8 cellular contexts compared by ENCODE assay signal in genomic region chr19:34269968-34270621, GRCh38. TPM values are rescaled to one million over a fixed set of nuclear protein-coding genes. Genes with fewer than 3 reads are reported as not detected.
DNase-seq lines count a peak whose midpoint lies in the region; ATAC-seq and TF ChIP-seq lines count a peak whose summit lies in the region.

No MANE protein-coding gene starts in this region.

- 59% methylated on average over 5 of the region's 5 CpGs for WGBS in hepatocyte (ENCODE audit: low lambda C conversion rate, missing lambda C conversion rate)
- 30% methylated on average over 5 of the region's 5 CpGs for WGBS in smooth muscle cell (ENCODE audit: low lambda C conversion rate)

- H3K36me3 ChIP-seq in adipocyte (ENCODE audit: control insufficient read depth, insufficient read depth, low read length, severe bottlenecking) = peaks cover 4% of the 10 kb centered on the region
- peaks cover 3% of the 10 kb centered on the region for H3K36me3 ChIP-seq in hepatocyte (replicated peaks; ENCODE audit: insufficient read depth, low read depth)
- H3K36me3 ChIP-seq in smooth muscle cell (ENCODE audit: low read depth) = no peaks in the 10 kb centered on the region

- H3K4me2 ChIP-seq in hepatocyte (no peak overlapping the region), smooth muscle cell (peak overlapping the region; percentile 46)

- CTCF ChIA-PET in T-cell (lab: Charles Lee) = interaction anchor here (0.6 to 1.3 kb wide), 7 partner anchors 19 to 87 kb away, joined by 3 to 8 read pairs (median 4); no protein-coding TSS in a partner anchor

- no peak overlapping the region for H2AFZ ChIP-seq in hepatocyte
- peak overlapping the region; percentile 49 for H2AFZ ChIP-seq in smooth muscle cell (ENCODE audit: low read depth)

- ATAC-seq in GM18511 (IDR thresholded peaks at IDR 0.05; ENCODE audit: unreplicated experiment) (peak; percentile 80), HG03175 (IDR thresholded peaks at IDR 0.05; ENCODE audit: unreplicated experiment) (peak; percentile 75), T-cell (replicated peaks in 1 of 4) (peak; percentile 92 to 94 (median 94))

- H3F3A ChIP-seq in smooth muscle cell (ENCODE audit: low read depth) = peaks cover 7% of the 10 kb centered on the region

- H3K4me3 Mint-ChIP-seq in T-cell = peak overlapping the region; percentile 43 to 72 (median 50)

- H3K4me3 ChIP-seq in adipocyte (ENCODE audit: low read length) = peak overlapping the region; percentile 8
- no peak overlapping the region for H3K4me3 ChIP-seq in hepatocyte
- no peak overlapping the region for H3K4me3 ChIP-seq in smooth muscle cell

- peaks cover 16% of the 10 kb centered on the region for H3K36me3 Mint-ChIP-seq in T-cell

- no peaks in the 10 kb centered on the region for H3K27me3 Mint-ChIP-seq in T-cell

- H3K4me1 ChIP-seq in adipocyte (ENCODE audit: control insufficient read depth, insufficient read depth, low read length) (peaks cover 22% of the 10 kb centered on the region), hepatocyte (ENCODE audit: insufficient read depth) (no peaks in the 10 kb centered on the region), smooth muscle cell (ENCODE audit: low read depth) (peaks cover 13% of the 10 kb centered on the region)

- H3K27ac ChIP-seq in hepatocyte (peak overlapping the region; percentile 58), smooth muscle cell (ENCODE audit: low read depth) (peak overlapping the region; percentile 90)

- H4K20me1 ChIP-seq in hepatocyte (ENCODE audit: insufficient read depth, poor library complexity, severe bottlenecking) (peaks cover 9% of the 10 kb centered on the region), smooth muscle cell (ENCODE audit: low read depth) (peaks cover 4% of the 10 kb centered on the region)

- H3K9me2 ChIP-seq in hepatocyte (replicated peaks; ENCODE audit: insufficient read depth) = no peaks in the 10 kb centered on the region

- H3K4me1 Mint-ChIP-seq in T-cell = peaks cover 80 to 87% (median 86%) of the 10 kb centered on the region in 3 donors

- DNase-seq in T-cell (peak; percentile 49 to 89 (median 74)), adipocyte (ENCODE audit: low read depth) (peak; percentile 58), hepatocyte (ENCODE audit: low spot score) (peak; percentile 12), smooth muscle cell (lab: John Stamatoyannopoulos, UW; ENCODE audit: unreplicated experiment) (no peak), NCI-H146 (lab: John Stamatoyannopoulos, UW) (no peak), DMS114 treated with DMSO at 0.1 percent for 48 hours (lab: John Stamatoyannopoulos, UW; ENCODE audit: unreplicated experiment) (no peak)

- H3K27ac Mint-ChIP-seq in T-cell = peak overlapping the region; percentile 83 to 85

- peaks cover 87% of the 10 kb centered on the region for H3K79me2 ChIP-seq in hepatocyte
- H3K79me2 ChIP-seq in smooth muscle cell (ENCODE audit: low read depth) = peaks cover 58% of the 10 kb centered on the region

- H3K27me3 ChIP-seq in adipocyte (replicated peaks; ENCODE audit: control insufficient read depth, insufficient read depth, low read length) (no peaks in the 10 kb centered on the region), hepatocyte (no peaks in the 10 kb centered on the region), smooth muscle cell (ENCODE audit: low read depth) (no peaks in the 10 kb centered on the region)

- TF ChIP-seq CTCF in hepatocyte (IDR thresholded peaks at IDR 0.05; ENCODE audit: poor library complexity) = no peak
- no peak for TF ChIP-seq CTCF in smooth muscle cell (IDR thresholded peaks at IDR 0.05; ENCODE audit: borderline replicate concordance, insufficient read depth, poor library complexity, severe bottlenecking)

- POLR2A ChIA-PET in T-cell (lab: Charles Lee) = interaction anchor here (0.6 to 1.1 kb wide), 6 partner anchors 9 to 1483 kb away, joined by 3 to 6 read pairs (median 3); no protein-coding TSS in a partner anchor

- H3K9ac ChIP-seq in adipocyte (ENCODE audit: low read length) (no peak overlapping the region), smooth muscle cell (ENCODE audit: low read depth) (peak overlapping the region; percentile 7)

- H3K9me3 ChIP-seq in adipocyte (ENCODE audit: control insufficient read depth, low read length) (no peaks in the 10 kb centered on the region), hepatocyte (ENCODE audit: low read depth) (no peaks in the 10 kb centered on the region), smooth muscle cell (replicated peaks; ENCODE audit: low read depth) (no peaks in the 10 kb centered on the region)

- no peaks in the 10 kb centered on the region for H3K9me3 Mint-ChIP-seq in T-cell

RNA-seq across cellular contexts. Expression of gene GARRE1, which starts 15.7 kb away (rescaled TPM):
- total RNA-seq in T-cell (10 to 100 TPM; 31.8 to 51.6 (median 34.8) TPM), hepatocyte (15.4 and 16.3 TPM in 2 replicates), smooth muscle cell (15.6 and 17.8 TPM in 2 replicates)
- polyA plus RNA-seq in hepatocyte (9.0 and 10.2 TPM in 2 replicates), smooth muscle cell (7.0 and 8.5 TPM in 2 replicates)

Comparison
In these comparisons a context has a peak if more than half of its experiments do, and no peak if none do; other contexts are left out.
1. DNase-seq: peak in T-cell (34 of 34), adipocyte (single experiment) and hepatocyte (single experiment); none in smooth muscle cell (single experiment), NCI-H146 (single experiment) and DMS114 treated with DMSO at 0.1 percent for 48 hours (single experiment).
2. Peak in every context shown above with its lines, with median percentiles within 50 percentile points of each other: ATAC-seq.